Comparison of ENCODE assay signal across 14 cellular contexts in the genomic region with DNA sequence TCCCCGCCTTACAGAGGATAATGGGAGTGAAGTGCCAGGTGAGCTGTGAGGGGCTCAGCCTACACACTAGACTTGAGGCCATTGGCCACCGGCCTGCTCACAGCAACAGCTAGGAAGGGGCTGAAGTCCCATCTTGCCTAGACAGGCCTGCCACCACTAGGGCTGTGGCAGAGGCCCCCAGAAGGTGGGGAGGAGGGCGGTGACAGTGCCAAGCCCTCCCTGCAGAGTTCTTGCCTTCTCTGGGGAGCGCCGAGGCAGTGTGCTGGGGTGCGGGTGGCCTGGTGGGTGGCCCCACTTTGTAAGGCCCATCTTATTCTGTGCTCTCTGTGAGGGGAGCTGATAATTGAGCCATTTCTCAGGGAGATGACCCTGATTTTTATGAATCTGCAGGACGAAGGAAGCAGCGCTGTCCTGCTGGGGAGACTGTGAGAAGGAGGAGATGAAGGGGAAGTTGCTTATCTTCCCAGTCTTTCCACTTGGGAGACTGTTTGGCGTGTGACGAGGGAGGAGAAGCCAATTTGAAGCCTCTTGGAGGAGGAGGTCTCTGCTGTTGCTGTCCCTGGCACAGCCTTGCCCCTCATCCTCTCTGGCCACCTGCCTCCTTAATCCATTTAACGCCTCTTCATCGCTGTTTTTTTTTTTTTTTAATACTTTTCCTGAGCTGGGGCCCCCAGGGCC.
DNase-seq lines count a peak whose midpoint lies in the region; FAIRE-seq and TF ChIP-seq lines count a peak whose summit lies in the region.
"Had no signal": no experiment of that assay in that cellular context is flagged by ENCODE, and none has a peak within 500 bp of the region (broad histone marks: within the 10 kb centered on the region; RNA-seq: fewer than 3 reads in every experiment).

No MANE protein-coding gene starts in this region.

- no peaks in the 10 kb centered on the region for H3K9me3 Mint-ChIP-seq in type B pancreatic cell
- H3K9me3 Mint-ChIP-seq in activated CD4-positive, alpha-beta memory T cell treated with anti-CD3 and anti-CD28 coated beads, Interleukin-2, amount 10 ng/mL, durations not matched to agents 7 days and 5 days: no peaks in the 10 kb centered on the region
- H3K9me3 Mint-ChIP-seq: natural killer cell had no signal

- no peak overlapping the region for H2AFZ ChIP-seq in H1 (ENCODE audit: low read length)

- H4K8ac ChIP-seq in H1 (ENCODE audit: extremely low read depth, insufficient read depth, low read length): no peak overlapping the region
- no peak overlapping the region for H4K8ac ChIP-seq in mesendoderm (ENCODE audit: low read depth, low read length)

- peaks cover 32% of the 10 kb centered on the region for H3K4me1 Mint-ChIP-seq in type B pancreatic cell (ENCODE audit: unreplicated experiment)
- H3K4me1 Mint-ChIP-seq in activated CD4-positive, alpha-beta memory T cell treated with anti-CD3 and anti-CD28 coated beads, Interleukin-2, amount 10 ng/mL, durations not matched to agents 7 days and 5 days: no peaks in the 10 kb centered on the region
- H3K4me1 Mint-ChIP-seq: natural killer cell had no signal

- H2BK5ac ChIP-seq in H1 (ENCODE audit: low read depth, low read length): peak overlapping the region; percentile 91; the same call in 1 of the 2 replicates
- H2BK5ac ChIP-seq in mesendoderm (ENCODE audit: low read length): no peak overlapping the region

- H3K36me3 ChIP-seq in H1 (ENCODE audit: control insufficient read depth in 2 of 4, insufficient read depth in 4 of 4, low read length in 3 of 4) (no peaks in the 10 kb centered on the region), mesendoderm (ENCODE audit: control insufficient read depth, insufficient read depth, low read length) (no peaks in the 10 kb centered on the region)
- H3K36me3 ChIP-seq: esophagus squamous epithelium, tibial artery had no signal

- no peaks in the 10 kb centered on the region for H3K36me3 Mint-ChIP-seq in type B pancreatic cell
- no peaks in the 10 kb centered on the region for H3K36me3 Mint-ChIP-seq in activated CD4-positive, alpha-beta memory T cell treated with anti-CD3 and anti-CD28 coated beads, Interleukin-2, amount 10 ng/mL, durations not matched to agents 7 days and 5 days (ENCODE audit: low read depth)
- H3K36me3 Mint-ChIP-seq: natural killer cell had no signal

- H3K18ac ChIP-seq in H1 (ENCODE audit: extremely low read depth, low read length) (peak overlapping the region; percentile 51), mesendoderm (ENCODE audit: low read length) (peak overlapping the region; percentile 51)

- H3K27me3 ChIP-seq in H1 (replicated peaks in 1 of 4; ENCODE audit: control insufficient read depth in 3 of 4, extremely low read depth in 1 of 4, insufficient read depth in 3 of 4, low read length in 3 of 4) (no peaks in the 10 kb centered on the region; a peak in 1 of 7 replicates), mesendoderm (ENCODE audit: insufficient read depth, low read length, poor library complexity) (no peaks in the 10 kb centered on the region)
- H3K27me3 ChIP-seq: tibial artery had no signal

- peak overlapping the region; percentile 41 for H3K4me3 Mint-ChIP-seq in type B pancreatic cell
- no peak overlapping the region for H3K4me3 Mint-ChIP-seq in activated CD4-positive, alpha-beta memory T cell treated with anti-CD3 and anti-CD28 coated beads, Interleukin-2, amount 10 ng/mL, durations not matched to agents 7 days and 5 days
- H3K4me3 Mint-ChIP-seq: natural killer cell had no signal

- H3K56ac ChIP-seq in H1 (replicated peaks; ENCODE audit: insufficient read length, low read depth, low read length) (no peak overlapping the region), mesendoderm (ENCODE audit: low read length) (peak overlapping the region; percentile 19)

- TF ChIP-seq CTCF in H1 (IDR thresholded peaks at IDR 0.05; ENCODE audit: control extremely low read depth in 1 of 3, insufficient read depth in 1 of 3, low read depth in 1 of 3, low read length in 3 of 3) (no peak), type B pancreatic cell (conservative IDR thresholded peaks at IDR 0.05) (no peak)

- peak overlapping the region; percentile 86 for H4K91ac ChIP-seq in H1 (replicated peaks; ENCODE audit: insufficient read length, low read length)

- H3K79me1 ChIP-seq in H1 (ENCODE audit: low read depth, low read length) (no peaks in the 10 kb centered on the region), mesendoderm (ENCODE audit: low read length) (no peaks in the 10 kb centered on the region)

- no peaks in the 10 kb centered on the region for H3K23me2 ChIP-seq in H1 (ENCODE audit: low read depth, low read length)

- H3K4ac ChIP-seq in H1 (replicated peaks; ENCODE audit: insufficient read length, low read depth, low read length): peak overlapping the region; percentile 24
- H3K4ac ChIP-seq in mesendoderm (ENCODE audit: low read depth, low read length): peak overlapping the region; percentile 58

- H2BK12ac ChIP-seq in H1 (ENCODE audit: low read depth, low read length): peak overlapping the region; percentile 96; the same call in 1 of the 2 replicates

- H2BK120ac ChIP-seq in H1 (replicated peaks; ENCODE audit: low read depth, low read length) (peak overlapping the region; percentile 16), mesendoderm (ENCODE audit: low read depth, low read length) (no peak overlapping the region)

- no peak overlapping the region for H3K14ac ChIP-seq in H1 (ENCODE audit: insufficient read length)

- no peak overlapping the region for H3K27ac ChIP-seq in H1 (ENCODE audit: low read depth, low read length)
- H3K27ac ChIP-seq in mesendoderm (ENCODE audit: low read depth, low read length): peak overlapping the region; percentile 52
- H3K27ac ChIP-seq: tibial artery had no signal

- H3K79me2 ChIP-seq in H1 (ENCODE audit: control insufficient read depth in 1 of 2, insufficient read depth in 2 of 2, low read length in 2 of 2): no peaks in the 10 kb centered on the region
- no peaks in the 10 kb centered on the region for H3K79me2 ChIP-seq in mesendoderm (ENCODE audit: control insufficient read depth, insufficient read depth, low read length)

- no peak for TF ChIP-seq RAD21 in H1 (IDR thresholded peaks at IDR 0.05 in 1 of 2, conservative IDR thresholded peaks at IDR 0.05 in 1 of 2; ENCODE audit: low read depth in 2 of 2, low read length in 2 of 2)

- TF ChIP-seq EP300 in H1 (IDR thresholded peaks at IDR 0.05; ENCODE audit: borderline replicate concordance in 1 of 2, low read depth in 2 of 2, low read length in 2 of 2): no peak

- WGBS in H1 (ENCODE audit: extremely low coverage in 1 of 2, insufficient coverage in 1 of 2, insufficient read length in 1 of 2, insufficient replicate concordance in 2 of 2, low coverage in 1 of 2, low lambda C conversion rate in 2 of 2, missing lambda C conversion rate in 1 of 2), 2 experiments: 88% methylated on average over 11 of the region's 12 CpGs; no CpG with 5 or more reads in 1 of the 2 experiments
- WGBS in mesendoderm (ENCODE audit: extremely low coverage, insufficient coverage, low lambda C conversion rate): no CpG with 5 or more reads among the region's 12 CpGs

- no peak for TF ChIP-seq POLR2A in H1 (IDR thresholded peaks at IDR 0.05; ENCODE audit: control extremely low read depth in 1 of 2, low read depth in 2 of 2, low read length in 2 of 2)

- H3K9ac ChIP-seq in H1 (replicated peaks in 1 of 4; ENCODE audit: extremely low read depth in 1 of 4, low read depth in 3 of 4, low read length in 3 of 4): no peak overlapping the region
- no peak overlapping the region for H3K9ac ChIP-seq in mesendoderm (ENCODE audit: low read length)

- H4K5ac ChIP-seq in H1 (ENCODE audit: insufficient read length, low read depth, low read length): no peak overlapping the region
- no peak overlapping the region for H4K5ac ChIP-seq in mesendoderm (ENCODE audit: low read length)

- no peak for FAIRE-seq in H1 (lab: Jason Lieb, UNC)
- FAIRE-seq: A204.1 had no signal

- peaks cover 0 to 34% (median 10%) of the 10 kb centered on the region in 4 experiments; a peak in 6 of 7 replicates for H3K4me1 ChIP-seq in H1 (replicated peaks in 1 of 4; ENCODE audit: control insufficient read depth in 3 of 4, insufficient read depth in 4 of 4, low read length in 3 of 4)
- peaks cover 41% of the 10 kb centered on the region for H3K4me1 ChIP-seq in mesendoderm (ENCODE audit: control insufficient read depth, low read depth, low read length)

- peak overlapping the region; percentile 94; the same call in 1 of the 2 replicates for H2AK5ac ChIP-seq in H1 (ENCODE audit: low read depth, low read length)
- H2AK5ac ChIP-seq in mesendoderm (ENCODE audit: low read length): no peak overlapping the region

- H4K20me1 ChIP-seq in H1 (replicated peaks in 1 of 2; ENCODE audit: control insufficient read depth in 1 of 2, insufficient read depth in 2 of 2, low read length in 2 of 2): no peaks in the 10 kb centered on the region

- peak; percentile 37 for DNase-seq in activated effector memory CD4-positive, alpha-beta T cell treated with anti-CD3 and anti-CD28 coated beads, Interleukin-2, amount 50 U/mL, for 16 hours
- DNase-seq in activated effector memory CD4-positive, alpha-beta T cell treated with Interleukin-2 at 50 U/mL for 16 hours: no peak
- DNase-seq in H1 (ENCODE audit: low read depth in 1 of 2, low spot score in 2 of 2) (no peak), mesendoderm (peak; percentile 48), type B pancreatic cell (ENCODE audit: extremely low spot score, unreplicated experiment) (no peak), activated gamma-delta T cell (lab: John Stamatoyannopoulos, UW) (no peak), NCI-H1105 (lab: John Stamatoyannopoulos, UW) (no peak)
- DNase-seq in activated CD4-positive, alpha-beta memory T cell treated with anti-CD3 and anti-CD28 coated beads, Interleukin-2, amount 10 ng/mL, durations not matched to agents 7 days and 5 days: no peak
- DNase-seq: activated CD4-positive, CD25-positive, alpha-beta regulatory T cell; esophagus squamous epithelium; natural killer cell; stimulated activated naive CD4-positive, alpha-beta T cell had no signal

- H3K4me3 ChIP-seq in H1 (ENCODE audit: extremely low read depth in 1 of 4, insufficient read depth in 2 of 4, low read depth in 3 of 4, low read length in 4 of 4) (no peak overlapping the region), mesendoderm (ENCODE audit: low read length) (no peak overlapping the region)
- H3K4me3 ChIP-seq: esophagus squamous epithelium, tibial artery had no signal

- POLR2A ChIA-PET in H1 (lab: Charles Lee; ENCODE audit: partially characterized antibody): interaction anchor here (0.8 to 2.9 kb wide), 5 partner anchors 11 to 98 kb away, joined by 3 to 9 read pairs (median 4); no protein-coding TSS in a partner anchor
- POLR2A ChIA-PET in activated CD4-positive, alpha-beta memory T cell treated with anti-CD3 and anti-CD28 coated beads, Interleukin-2, amount 10 ng/mL, durations not matched to agents 7 days and 5 days (lab: Charles Lee): no interaction called here

- no peaks in the 10 kb centered on the region for H3K9me3 ChIP-seq in H1 (ENCODE audit: insufficient read depth in 2 of 2, low read depth in 1 of 2, low read length in 1 of 2)
- H3K9me3 ChIP-seq: esophagus squamous epithelium, tibial artery had no signal

- H2BK20ac ChIP-seq in H1 (ENCODE audit: low read length): peak overlapping the region; percentile 87

- CTCF ChIA-PET in H1 (lab: Charles Lee; ENCODE audit: partially characterized antibody): interaction anchor here (0.6 to 5.9 kb wide), 12 partner anchors 10 to 436 kb away, joined by 3 to 49 read pairs (median 7); no protein-coding TSS in a partner anchor
- CTCF ChIA-PET in activated CD4-positive, alpha-beta memory T cell treated with anti-CD3 and anti-CD28 coated beads, Interleukin-2, amount 10 ng/mL, durations not matched to agents 7 days and 5 days (lab: Charles Lee): interaction anchor here (1.8 kb wide), 1 partner anchor 15 kb away, joined by 6 read pairs; no protein-coding TSS in a partner anchor

- no peak overlapping the region for H3K23ac ChIP-seq in H1 (ENCODE audit: insufficient read length)
- H3K23ac ChIP-seq in mesendoderm (ENCODE audit: low read length): peak overlapping the region; percentile 1

- no peak overlapping the region for H3K4me2 ChIP-seq in H1 (ENCODE audit: insufficient read depth in 1 of 2, low read depth in 2 of 2, low read length in 2 of 2)
- no peak overlapping the region for H3K4me2 ChIP-seq in mesendoderm (ENCODE audit: low read length)

- H2BK15ac ChIP-seq in H1 (ENCODE audit: low read length) (peak overlapping the region; percentile 73; the same call in 1 of the 2 replicates), mesendoderm (replicated peaks; ENCODE audit: low read depth) (no peak overlapping the region)

- H3K27ac Mint-ChIP-seq in type B pancreatic cell: no peak overlapping the region
- H3K27ac Mint-ChIP-seq in activated CD4-positive, alpha-beta memory T cell treated with anti-CD3 and anti-CD28 coated beads, Interleukin-2, amount 10 ng/mL, durations not matched to agents 7 days and 5 days: no peak overlapping the region
- H3K27ac Mint-ChIP-seq: natural killer cell had no signal

- H3K27me3 Mint-ChIP-seq in type B pancreatic cell: no peaks in the 10 kb centered on the region
- H3K27me3 Mint-ChIP-seq in activated CD4-positive, alpha-beta memory T cell treated with anti-CD3 and anti-CD28 coated beads, Interleukin-2, amount 10 ng/mL, durations not matched to agents 7 days and 5 days: peaks cover 9% of the 10 kb centered on the region

Comparison
In these comparisons a context has a peak if more than half of its experiments do, and no peak if none do; other contexts are left out.
1. DNase-seq: peak in activated effector memory CD4-positive, alpha-beta T cell treated with anti-CD3 and anti-CD28 coated beads, Interleukin-2, amount 50 U/mL, for 16 hours (single experiment) and mesendoderm (single experiment); none in activated effector memory CD4-positive, alpha-beta T cell treated with Interleukin-2 at 50 U/mL for 16 hours (single experiment), H1 (0 of 2), type B pancreatic cell (single experiment), activated gamma-delta T cell (single experiment), activated CD4-positive, alpha-beta memory T cell treated with anti-CD3 and anti-CD28 coated beads, Interleukin-2, amount 10 ng/mL, durations not matched to agents 7 days and 5 days (single experiment) and NCI-H1105 (single experiment).